Comparison of ENCODE assay signal across 8 cellular contexts in genomic region chr3:149120051-149120972, GRCh38. TPM values are rescaled to one million over a fixed set of nuclear protein-coding genes. Genes with fewer than 3 reads are reported as not detected.
DNase-seq lines count a peak whose midpoint lies in the region; ATAC-seq and TF ChIP-seq lines count a peak whose summit lies in the region.

No MANE protein-coding gene starts in this region.

- TF ChIP-seq EP300 in Ishikawa (IDR thresholded peaks at IDR 0.05; ENCODE audit: borderline replicate concordance): no peak

- H3K9ac ChIP-seq in NT2/D1 (ENCODE audit: insufficient read length, low read depth): no peak overlapping the region

- TF ChIP-seq RAD21 in Ishikawa (IDR thresholded peaks at IDR 0.05; ENCODE audit: low read depth): peak; percentile 92

- H3K36me3 ChIP-seq in NT2/D1 (ENCODE audit: insufficient read depth, insufficient read length, low read length) (no peaks in the 10 kb centered on the region), upper lobe of right lung (no peaks in the 10 kb centered on the region)

- peak; percentile 71 for TF ChIP-seq CTCF in upper lobe of right lung (IDR thresholded peaks at IDR 0.05)

- DNase-seq in COLO829 (ENCODE audit: low spot score) (peak; percentile 89), GM19240 (ENCODE audit: insufficient read length, low spot score) (peak; percentile 14), NT2/D1 (ENCODE audit: low read depth, low spot score) (peak; percentile 51), left lobe of liver (ENCODE audit: low spot score) (no peak), upper lobe of right lung (no peak), occipital lobe (lab: John Stamatoyannopoulos, UW) (no peak)
- peak; percentile 30 for DNase-seq in central memory CD4-positive, alpha-beta T cell

- no peak overlapping the region for H3K27ac ChIP-seq in upper lobe of right lung

- ATAC-seq in left lobe of liver (peak; percentile 92), upper lobe of right lung (peak; percentile 86)

- intact Hi-C loops in upper lobe of right lung (cut with DNase I): no loop called here

- no peaks in the 10 kb centered on the region for H3K9me3 ChIP-seq in NT2/D1 (ENCODE audit: insufficient read depth, low read length)
- H3K9me3 ChIP-seq in upper lobe of right lung: no peaks in the 10 kb centered on the region

- H3K4me1 ChIP-seq in NT2/D1 (ENCODE audit: insufficient read depth, insufficient read length) (no peaks in the 10 kb centered on the region), upper lobe of right lung (no peaks in the 10 kb centered on the region)

- H3K4me3 ChIP-seq in NT2/D1 (ENCODE audit: insufficient read length, low read depth) (no peak overlapping the region), upper lobe of right lung (no peak overlapping the region)

- no peaks in the 10 kb centered on the region for H3K27me3 ChIP-seq in NT2/D1 (ENCODE audit: insufficient read depth, insufficient read length)
- no peaks in the 10 kb centered on the region for H3K27me3 ChIP-seq in upper lobe of right lung

TF ChIP-seq in Ishikawa, 13 proteins besides CTCF, POLR2A, EP300 and RAD21:
- TF ChIP-seq ZBTB7A (IDR thresholded peaks at IDR 0.05; ENCODE audit: low read depth) (no peak), EGR1 (IDR thresholded peaks at IDR 0.05) (no peak), TAF1 (IDR thresholded peaks at IDR 0.05; ENCODE audit: low read depth) (no peak), TCF12 (IDR thresholded peaks at IDR 0.05; ENCODE audit: low read depth) (no peak), REST (IDR thresholded peaks at IDR 0.05; ENCODE audit: low read depth) (no peak), YY1 (IDR thresholded peaks at IDR 0.05; ENCODE audit: low read depth) (no peak), FOXM1 (IDR thresholded peaks at IDR 0.05; ENCODE audit: borderline replicate concordance, low read depth) (no peak), NFIC (IDR thresholded peaks at IDR 0.05) (no peak), CREB1 (IDR thresholded peaks at IDR 0.05; ENCODE audit: low read depth) (no peak), CEBPB (IDR thresholded peaks at IDR 0.05) (no peak), TEAD4 (IDR thresholded peaks at IDR 0.05) (no peak)
- TF ChIP-seq, protein P1, sequence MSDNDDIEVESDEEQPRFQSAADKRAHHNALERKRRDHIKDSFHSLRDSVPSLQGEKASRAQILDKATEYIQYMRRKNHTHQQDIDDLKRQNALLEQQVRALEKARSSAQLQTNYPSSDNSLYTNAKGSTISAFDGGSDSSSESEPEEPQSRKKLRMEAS (IDR thresholded peaks at IDR 0.05): no peak
- TF ChIP-seq, protein P2, sequence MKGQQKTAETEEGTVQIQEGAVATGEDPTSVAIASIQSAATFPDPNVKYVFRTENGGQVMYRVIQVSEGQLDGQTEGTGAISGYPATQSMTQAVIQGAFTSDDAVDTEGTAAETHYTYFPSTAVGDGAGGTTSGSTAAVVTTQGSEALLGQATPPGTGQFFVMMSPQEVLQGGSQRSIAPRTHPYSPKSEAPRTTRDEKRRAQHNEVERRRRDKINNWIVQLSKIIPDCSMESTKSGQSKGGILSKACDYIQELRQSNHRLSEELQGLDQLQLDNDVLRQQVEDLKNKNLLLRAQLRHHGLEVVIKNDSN (IDR thresholded peaks at IDR 0.05): no peak
TF ChIP-seq in Ishikawa: peak in this region for 0.

RNA-seq across cellular contexts. Expression of gene HPS3, which starts 9.1 kb away (rescaled TPM):
- total RNA-seq in left lobe of liver (5.1 TPM), upper lobe of right lung (19.9 TPM), occipital lobe (29.0 TPM)

RNA-seq across cellular contexts. Expression of gene HLTF, which starts 34.0 kb away (rescaled TPM):
- total RNA-seq in left lobe of liver (8.3 TPM), upper lobe of right lung (20.0 TPM), occipital lobe (115 TPM)

Comparison
In these comparisons a context has a peak if more than half of its experiments do, and no peak if none do; other contexts are left out.
1. DNase-seq: peak in COLO829 (single experiment), GM19240 (single experiment), NT2/D1 (single experiment) and central memory CD4-positive, alpha-beta T cell (single experiment); none in left lobe of liver (single experiment), upper lobe of right lung (single experiment) and occipital lobe (single experiment).